ENCODE assay signal across 36 cellular contexts in the genomic region with DNA sequence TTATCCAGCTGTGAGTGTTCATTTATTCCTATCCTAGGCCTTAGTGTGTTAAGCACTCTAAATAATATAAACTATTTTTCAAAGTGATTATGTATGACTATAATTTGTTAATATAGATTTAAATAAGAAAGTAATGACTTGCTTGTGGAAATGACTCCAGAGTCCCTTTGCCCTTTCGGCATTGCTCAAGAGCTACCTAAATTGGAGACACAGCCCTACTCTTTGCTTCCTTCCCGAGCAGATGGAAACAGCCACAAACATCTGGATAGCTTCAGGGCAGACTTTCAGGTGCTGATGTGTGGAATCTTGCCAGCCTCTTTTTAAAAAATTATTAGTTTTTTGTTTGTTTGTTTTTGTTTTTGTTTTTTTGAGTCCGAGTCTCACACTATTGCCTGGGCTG.
"Had no signal": no experiment of that assay in that cellular context is flagged by ENCODE, and none has a peak within 500 bp of the region (broad histone marks: within the 10 kb centered on the region; RNA-seq: fewer than 3 reads in every experiment).

No MANE protein-coding gene starts in this region.

- H3K36me3 ChIP-seq: ascending aorta, brain microvascular endothelial cell, breast epithelium, WERI-Rb-1 had no signal

- H3K4me1 ChIP-seq: ascending aorta, breast epithelium had no signal

- H3K27ac ChIP-seq: ascending aorta, brain microvascular endothelial cell, breast epithelium, WERI-Rb-1 had no signal

- ATAC-seq: activated CD4-positive, alpha-beta T cell treated with anti-CD3 and anti-CD28 coated beads for 36 hours; activated CD4-positive, CD25-positive, alpha-beta regulatory T cell treated with anti-CD3 and anti-CD28 coated beads, Interleukin-2, amount 50 U/mL, for 24 hours; activated CD8-positive, alpha-beta memory T cell treated with anti-CD3 and anti-CD28 coated beads, Interleukin-2, amount 10 ng/mL, durations not matched to agents 7 days and 5 days; activated CD8-positive, alpha-beta T cell treated with anti-CD3 and anti-CD28 coated beads, Interleukin-2, amount 10 ng/mL, durations not matched to agents 7 days and 5 days had no signal

- H3K27me3 ChIP-seq: ascending aorta, brain microvascular endothelial cell, breast epithelium had no signal

- H3K27me3 Mint-ChIP-seq: activated CD4-positive, alpha-beta T cell treated with anti-CD3 and anti-CD28 coated beads for 36 hours had no signal

- DNase-seq: activated CD4-positive, alpha-beta memory T cell treated with anti-CD3 and anti-CD28 coated beads, Interleukin-2, amount 10 ng/mL, durations not matched to agents 7 days and 5 days; activated CD4-positive, alpha-beta T cell treated with anti-CD3 and anti-CD28 coated beads for 1 hour; activated CD4-positive, alpha-beta T cell treated with anti-CD3 and anti-CD28 coated beads for 36 hours; activated CD4-positive, alpha-beta T cell treated with anti-CD3 and anti-CD28 coated beads for 48 hours; activated CD4-positive, alpha-beta T cell treated with anti-CD3 and anti-CD28 coated beads, Interleukin-2, amount 10 ng/mL, durations not matched to agents 7 days and 5 days; activated CD4-positive, alpha-beta T cell treated with anti-CD3 and anti-CD28 coated beads, Interleukin-2, amount 50 U/mL, for 48 hours; activated CD4-positive, CD25-positive, alpha-beta regulatory T cell; activated CD8-positive, alpha-beta memory T cell treated with anti-CD3 and anti-CD28 coated beads for 24 hours; activated CD8-positive, alpha-beta memory T cell treated with anti-CD3 and anti-CD28 coated beads, Interleukin-2, amount 10 ng/mL, durations not matched to agents 7 days and 5 days; activated CD8-positive, alpha-beta memory T cell treated with anti-CD3 and anti-CD28 coated beads, Interleukin-2, amount 50 U/mL, for 48 hours; activated CD8-positive, alpha-beta T cell treated with anti-CD3 and anti-CD28 coated beads, Interleukin-2, amount 10 ng/mL, durations not matched to agents 7 days and 5 days; activated effector memory CD4-positive, alpha-beta T cell treated with Interleukin-2 at 50 U/mL for 16 hours; activated gamma-delta T cell; activated naive CD4-positive, alpha-beta T cell treated with anti-CD3 and anti-CD28 coated beads, Interleukin-2, amount 10 ng/mL, durations not matched to agents 7 days and 5 days; activated naive CD4-positive, alpha-beta T cell treated with Interleukin-2 at 50 U/mL for 16 hours; activated naive CD8-positive, alpha-beta T cell treated with anti-CD3 and anti-CD28 coated beads, Interleukin-2, amount 10 ng/mL, durations not matched to agents 7 days and 5 days; activated T-cell treated with anti-CD3 and anti-CD28 coated beads, Interleukin-2, amount 50 U/mL, for 24 hours; activated T-cell treated with anti-CD3 and anti-CD28 coated beads, Interleukin-2, amount 50 U/mL, for 48 hours; amygdala; anterior cingulate cortex; brain microvascular endothelial cell; central memory CD4-positive, alpha-beta T cell; SW 1271; T-helper 1 cell; T-helper 2 cell; T-helper 9 cell; WERI-Rb-1 had no signal

- H3K4me3 Mint-ChIP-seq: activated CD4-positive, alpha-beta memory T cell treated with anti-CD3 and anti-CD28 coated beads, Interleukin-2, amount 10 ng/mL, durations not matched to agents 7 days and 5 days; activated CD4-positive, alpha-beta T cell treated with anti-CD3 and anti-CD28 coated beads for 36 hours; activated CD4-positive, alpha-beta T cell treated with anti-CD3 and anti-CD28 coated beads, Interleukin-2, amount 10 ng/mL, durations not matched to agents 7 days and 5 days; activated CD8-positive, alpha-beta memory T cell treated with anti-CD3 and anti-CD28 coated beads, Interleukin-2, amount 10 ng/mL, durations not matched to agents 7 days and 5 days; activated CD8-positive, alpha-beta T cell treated with anti-CD3 and anti-CD28 coated beads, Interleukin-2, amount 10 ng/mL, durations not matched to agents 7 days and 5 days; activated naive CD4-positive, alpha-beta T cell treated with anti-CD3 and anti-CD28 coated beads, Interleukin-2, amount 10 ng/mL, durations not matched to agents 7 days and 5 days; activated naive CD4-positive, alpha-beta T cell treated with anti-CD3 and anti-CD28 coated beads, Interleukin-2, amount 50 U/mL, for 24 hours; activated naive CD8-positive, alpha-beta T cell; activated naive CD8-positive, alpha-beta T cell treated with anti-CD3 and anti-CD28 coated beads, Interleukin-2, amount 10 ng/mL, durations not matched to agents 7 days and 5 days; activated T-cell treated with anti-CD3 and anti-CD28 coated beads, Interleukin-2, amount 50 U/mL, for 24 hours; T-helper 1 cell treated with Interleukin-12 subunit alpha and Interleukin-12 subunit beta and Interleukin-4 antibody, amounts not matched to agents 30 μg/mL and 1 μg/mL, for 36 hours; T-helper 2 cell treated with Interferon-gamma antibody and Interleukin-4, amounts not matched to agents 5 μg/mL and 100 μg/mL, for 36 hours; WTC11 had no signal

- H3K36me3 Mint-ChIP-seq: activated CD8-positive, alpha-beta memory T cell treated with anti-CD3 and anti-CD28 coated beads, Interleukin-2, amount 10 ng/mL, durations not matched to agents 7 days and 5 days; activated naive CD4-positive, alpha-beta T cell treated with anti-CD3 and anti-CD28 coated beads, Interleukin-2, amount 10 ng/mL, durations not matched to agents 7 days and 5 days; activated naive CD4-positive, alpha-beta T cell treated with anti-CD3 and anti-CD28 coated beads, Interleukin-2, amount 50 U/mL, for 24 hours; activated naive CD8-positive, alpha-beta T cell; activated naive CD8-positive, alpha-beta T cell treated with anti-CD3 and anti-CD28 coated beads, Interleukin-2, amount 10 ng/mL, durations not matched to agents 7 days and 5 days; WTC11 had no signal

- H3K27ac Mint-ChIP-seq: activated CD4-positive, alpha-beta memory T cell treated with anti-CD3 and anti-CD28 coated beads, Interleukin-2, amount 10 ng/mL, durations not matched to agents 7 days and 5 days; activated CD4-positive, alpha-beta T cell treated with anti-CD3 and anti-CD28 coated beads for 36 hours; activated CD4-positive, alpha-beta T cell treated with anti-CD3 and anti-CD28 coated beads, Interleukin-2, amount 10 ng/mL, durations not matched to agents 7 days and 5 days; activated CD8-positive, alpha-beta memory T cell treated with anti-CD3 and anti-CD28 coated beads, Interleukin-2, amount 10 ng/mL, durations not matched to agents 7 days and 5 days; activated CD8-positive, alpha-beta T cell treated with anti-CD3 and anti-CD28 coated beads, Interleukin-2, amount 10 ng/mL, durations not matched to agents 7 days and 5 days; activated naive CD4-positive, alpha-beta T cell treated with anti-CD3 and anti-CD28 coated beads, Interleukin-2, amount 10 ng/mL, durations not matched to agents 7 days and 5 days; activated naive CD4-positive, alpha-beta T cell treated with anti-CD3 and anti-CD28 coated beads, Interleukin-2, amount 50 U/mL, for 24 hours; activated naive CD8-positive, alpha-beta T cell; activated naive CD8-positive, alpha-beta T cell treated with anti-CD3 and anti-CD28 coated beads, Interleukin-2, amount 10 ng/mL, durations not matched to agents 7 days and 5 days; activated T-cell treated with anti-CD3 and anti-CD28 coated beads, Interleukin-2, amount 50 U/mL, for 24 hours; activated T-helper 2 cell treated with anti-CD3 and anti-CD28 coated beads, Interferon-gamma antibody, Interleukin-2, Interleukin-4, amounts not matched to agents 10 μg/mL and 5 μg/mL and 100 μg/mL, durations not matched to agents 14 hours and 24 hours and 36 hours; T-helper 1 cell treated with Interleukin-12 subunit alpha and Interleukin-12 subunit beta and Interleukin-4 antibody, amounts not matched to agents 30 μg/mL and 1 μg/mL, for 36 hours; T-helper 2 cell treated with Interferon-gamma antibody and Interleukin-4, amounts not matched to agents 5 μg/mL and 100 μg/mL, for 36 hours had no signal

- H3K9me3 ChIP-seq: ascending aorta, breast epithelium had no signal

- H3K4me1 Mint-ChIP-seq: activated CD4-positive, alpha-beta memory T cell treated with anti-CD3 and anti-CD28 coated beads, Interleukin-2, amount 10 ng/mL, durations not matched to agents 7 days and 5 days; activated CD4-positive, alpha-beta T cell treated with anti-CD3 and anti-CD28 coated beads for 36 hours; activated CD4-positive, alpha-beta T cell treated with anti-CD3 and anti-CD28 coated beads, Interleukin-2, amount 10 ng/mL, durations not matched to agents 7 days and 5 days; activated naive CD4-positive, alpha-beta T cell treated with anti-CD3 and anti-CD28 coated beads, Interleukin-2, amount 10 ng/mL, durations not matched to agents 7 days and 5 days; activated naive CD4-positive, alpha-beta T cell treated with anti-CD3 and anti-CD28 coated beads, Interleukin-2, amount 50 U/mL, for 24 hours; activated naive CD8-positive, alpha-beta T cell treated with anti-CD3 and anti-CD28 coated beads, Interleukin-2, amount 10 ng/mL, durations not matched to agents 7 days and 5 days had no signal

- H3K9me3 Mint-ChIP-seq: activated CD4-positive, alpha-beta memory T cell treated with anti-CD3 and anti-CD28 coated beads, Interleukin-2, amount 10 ng/mL, durations not matched to agents 7 days and 5 days; activated CD4-positive, alpha-beta T cell treated with anti-CD3 and anti-CD28 coated beads, Interleukin-2, amount 10 ng/mL, durations not matched to agents 7 days and 5 days; activated naive CD4-positive, alpha-beta T cell treated with anti-CD3 and anti-CD28 coated beads, Interleukin-2, amount 10 ng/mL, durations not matched to agents 7 days and 5 days; activated naive CD4-positive, alpha-beta T cell treated with anti-CD3 and anti-CD28 coated beads, Interleukin-2, amount 50 U/mL, for 24 hours; activated naive CD8-positive, alpha-beta T cell treated with anti-CD3 and anti-CD28 coated beads, Interleukin-2, amount 10 ng/mL, durations not matched to agents 7 days and 5 days; activated T-cell treated with anti-CD3 and anti-CD28 coated beads, Interleukin-2, amount 50 U/mL, for 24 hours; activated T-helper 2 cell treated with anti-CD3 and anti-CD28 coated beads, Interferon-gamma antibody, Interleukin-2, Interleukin-4, amounts not matched to agents 10 μg/mL and 5 μg/mL and 100 μg/mL, durations not matched to agents 14 hours and 24 hours and 36 hours; T-helper 1 cell treated with Interleukin-12 subunit alpha and Interleukin-12 subunit beta and Interleukin-4 antibody, amounts not matched to agents 30 μg/mL and 1 μg/mL, for 36 hours; T-helper 2 cell treated with Interferon-gamma antibody and Interleukin-4, amounts not matched to agents 5 μg/mL and 100 μg/mL, for 36 hours; WTC11 had no signal

- H3K4me3 ChIP-seq: ascending aorta, breast epithelium had no signal
